In genomic region chr7:97421307-97421905, GRCh38 we compare ENCODE assay signal across 24 cellular contexts.
A peak's percentile ranks its signal among the peaks of the same experiment; 100 is the strongest.
DNase-seq lines count a peak whose midpoint lies in the region; FAIRE-seq and TF ChIP-seq lines count a peak whose summit lies in the region.
"Had no signal": no experiment of that assay in that cellular context is flagged by ENCODE, and none has a peak within 500 bp of the region (broad histone marks: within the 10 kb centered on the region; RNA-seq: fewer than 3 reads in every experiment).

No MANE protein-coding gene starts in this region.

- H3K79me2 ChIP-seq in H9 (ENCODE audit: insufficient read depth, low read length), result no peaks in the 10 kb centered on the region

- no peak overlapping the region for H2AK5ac ChIP-seq in H9 (ENCODE audit: insufficient read length, low read length)

- H3T11ph ChIP-seq in H9 (ENCODE audit: low read length), result no peak overlapping the region

- H2AFZ ChIP-seq in H9 (ENCODE audit: low read length), result no peak overlapping the region

- no peak for TF ChIP-seq POLR2A in esophagus squamous epithelium (IDR thresholded peaks at IDR 0.05)

- H3K36me3 ChIP-seq in esophagus squamous epithelium, result no peaks in the 10 kb centered on the region

- no peak for TF ChIP-seq CTCF in H9 (conservative IDR thresholded peaks at IDR 0.05)
- no peak for TF ChIP-seq CTCF in esophagus squamous epithelium (IDR thresholded peaks at IDR 0.05)

- H4K91ac ChIP-seq in H9 (ENCODE audit: insufficient read length, low read depth, low read length), result no peak overlapping the region

- no peak overlapping the region for H2BK5ac ChIP-seq in H9 (ENCODE audit: insufficient read length, low read length)

- H3K23me2 ChIP-seq in H9 (ENCODE audit: insufficient read length, low read depth, low read length, poor library complexity, severe bottlenecking), result no peaks in the 10 kb centered on the region

- intact Hi-C loops in esophagus squamous epithelium (cut with DNase I), result no loop called here

- H3K4me2 ChIP-seq in H9 (ENCODE audit: insufficient read depth, insufficient read length, low read length), result no peak overlapping the region

- no peak overlapping the region for H4K8ac ChIP-seq in H9 (replicated peaks; ENCODE audit: insufficient read length, low read depth, low read length)

- no peak overlapping the region for H2BK15ac ChIP-seq in H9 (ENCODE audit: low read depth, low read length)

- no peaks in the 10 kb centered on the region for H4K20me1 ChIP-seq in H9 (ENCODE audit: control insufficient read depth, insufficient read depth, insufficient read length)

- no peak overlapping the region for H3K56ac ChIP-seq in H9 (ENCODE audit: insufficient read length, low read depth, low read length)

- H3K9me3 ChIP-seq in H9 (ENCODE audit: control insufficient read depth, low read depth, low read length) (no peaks in the 10 kb centered on the region), esophagus squamous epithelium (no peaks in the 10 kb centered on the region)

- no peak overlapping the region for H3K23ac ChIP-seq in H9 (ENCODE audit: insufficient read length, low read depth, low read length)

- no peak overlapping the region for H3K4ac ChIP-seq in H9 (ENCODE audit: low read depth, low read length)

- H3K4me1 ChIP-seq in H9 (ENCODE audit: insufficient read depth, low read length) (no peaks in the 10 kb centered on the region), esophagus squamous epithelium (no peaks in the 10 kb centered on the region)

- H3K14ac ChIP-seq in H9 (ENCODE audit: insufficient read depth, low read length), result no peak overlapping the region

- no peak overlapping the region for H4K5ac ChIP-seq in H9 (ENCODE audit: insufficient read length, low read depth, low read length)

- peak overlapping the region; percentile 75 for H2BK20ac ChIP-seq in H9 (ENCODE audit: low read depth, low read length, poor library complexity, severe bottlenecking)

- no peak overlapping the region for H3K4me3 Mint-ChIP-seq in H9

- no peak overlapping the region for H3K4me3 ChIP-seq in esophagus squamous epithelium
- H3K4me3 ChIP-seq: K562 had no signal

- H3K27me3 ChIP-seq in H9 (ENCODE audit: insufficient read depth, low read length) (no peaks in the 10 kb centered on the region), esophagus squamous epithelium (no peaks in the 10 kb centered on the region)

- H3K9ac ChIP-seq in H9 (ENCODE audit: extremely low read depth, insufficient read length, low read length), result no peak overlapping the region

- no peaks in the 10 kb centered on the region for H3K79me1 ChIP-seq in H9 (ENCODE audit: insufficient read depth, low read depth, low read length, poor library complexity, severe bottlenecking)

- no peaks in the 10 kb centered on the region for H3K27me3 Mint-ChIP-seq in H9 (ENCODE audit: low read depth)

- peaks cover 0 to 6% (median 0%) of the 10 kb centered on the region in 3 experiments; a peak in 4 of 7 replicates for H3K36me3 Mint-ChIP-seq in H9 (ENCODE audit: insufficient read depth in 1 of 3, low read depth in 3 of 3)

- peaks cover 0 to 3% of the 10 kb centered on the region in 2 experiments; a peak in 1 of 4 replicates for H3K4me1 Mint-ChIP-seq in H9

- H2BK12ac ChIP-seq in H9 (ENCODE audit: insufficient read length, low read depth, low read length), result no peak overlapping the region

- H3K27ac ChIP-seq in H9 (ENCODE audit: insufficient read length, low read depth, low read length) (no peak overlapping the region), esophagus squamous epithelium (no peak overlapping the region)
- H3K27ac ChIP-seq: C4-2B had no signal

- H3K9me3 Mint-ChIP-seq in H9, result peaks cover 8 to 9% of the 10 kb centered on the region in 2 experiments; a peak in 4 of 5 replicates

- no peak overlapping the region for H3K18ac ChIP-seq in H9 (ENCODE audit: insufficient read length, low read depth, low read length)

- H3K27ac Mint-ChIP-seq in H9, result no peak overlapping the region

- DNase-seq in H9, result no peak
- DNase-seq in RKO (ENCODE audit: low spot score), result peak; percentile 62
- peak; percentile 30 for DNase-seq in myocyte (ENCODE audit: low read depth)
- peak; percentile 30 for DNase-seq in urothelium cell line (ENCODE audit: low spot score)
- DNase-seq in NCI-H510A treated with DMSO at 0.1 percent for 48 hours (lab: John Stamatoyannopoulos, UW), result no peak
- DNase-seq in esophagus squamous epithelium (lab: John Stamatoyannopoulos, UW), result no peak
- DNase-seq in T1000 (lab: John Stamatoyannopoulos, UW), result no peak
- DNase-seq: ACHN, AML-193, EL, GF-D8, NCI-H1092 treated with DMSO at 0.1 percent for 48 hours, NCI-H146, NCI-H2029, NCI-H345, NCI-H524 treated with DMSO at 0.1 percent for 48 hours, NCI-H82, OCI-M1, Right ventricle myocardium superior had no signal

- no CpG with 5 or more reads among the region's 4 CpGs for WGBS in H9 (ENCODE audit: extremely low coverage, insufficient read length, low lambda C conversion rate)
- WGBS in esophagus squamous epithelium, 2 donors, result 66 to 67% methylated on average over 3 to 4 of the region's 4 CpGs

- H2BK120ac ChIP-seq in H9 (ENCODE audit: low read depth, low read length, poor library complexity, severe bottlenecking), result no peak overlapping the region

- FAIRE-seq in urothelium cell line (lab: Jason Lieb, UNC), result no peak
- FAIRE-seq: D721Med, GM19239, H1, K562 had no signal

Comparison
In these comparisons a context has a peak if more than half of its experiments do, and no peak if none do; other contexts are left out.
1. DNase-seq: peak in RKO (single experiment), myocyte (single experiment) and urothelium cell line (single experiment); none in H9 (single experiment), NCI-H510A treated with DMSO at 0.1 percent for 48 hours (single experiment), esophagus squamous epithelium (single experiment) and T1000 (single experiment).